ENCODE assay signal across 8 cellular contexts in the genomic region with DNA sequence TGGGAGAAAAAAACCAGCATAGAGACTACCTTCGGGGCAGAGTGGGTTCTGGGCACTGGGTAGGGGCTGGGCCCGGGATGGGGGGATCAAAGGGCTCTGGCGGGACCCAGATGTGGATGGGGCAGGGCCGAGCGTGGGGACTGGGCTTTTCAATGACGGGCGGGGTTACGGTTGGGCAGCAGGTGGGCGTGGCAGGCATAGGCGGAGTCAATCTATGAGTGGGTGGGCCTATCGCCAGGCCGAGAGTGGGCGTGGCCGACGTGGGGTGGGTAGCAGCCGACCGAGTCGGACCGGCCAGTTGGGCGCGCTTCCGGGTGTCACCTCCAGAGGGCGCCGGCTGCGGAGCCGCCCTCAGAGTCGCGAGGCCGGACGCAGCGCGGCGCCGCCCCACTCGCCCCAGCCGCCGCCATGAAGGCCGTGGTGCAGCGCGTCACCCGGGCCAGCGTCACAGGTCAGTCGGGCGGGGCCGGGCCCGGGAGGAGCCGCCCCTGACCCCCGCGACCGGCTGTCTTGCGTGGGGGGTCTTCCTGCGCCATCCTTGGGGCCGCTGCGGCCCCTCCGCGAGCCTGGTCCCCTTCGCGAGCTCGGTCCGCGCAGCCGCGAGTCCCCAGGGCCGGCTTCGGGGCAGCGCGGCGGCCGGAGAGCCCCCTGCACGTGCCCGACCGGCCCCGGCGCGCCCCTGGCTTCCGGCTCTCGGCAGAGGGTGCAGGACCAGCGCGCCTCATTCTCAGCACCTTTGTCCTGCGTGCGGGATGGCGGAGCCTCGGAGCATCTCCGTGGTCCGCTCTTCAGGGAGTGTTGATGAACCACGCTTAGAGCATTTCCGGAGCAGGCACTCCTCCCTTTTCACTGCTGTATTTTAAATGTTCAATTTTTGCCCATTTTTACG. TPM values are rescaled to one million over a fixed set of nuclear protein-coding genes. Genes with fewer than 3 reads are reported as not detected.
DNase-seq lines count a peak whose midpoint lies in the region; ATAC-seq, FAIRE-seq and TF ChIP-seq lines count a peak whose summit lies in the region.

TSS of gene DTD1 (plus strand) at position 390 of the 889 bp plus-strand sequence. CDS start at position 409, 19 bp downstream.

- no peaks in the 10 kb centered on the region for H3K9me3 Mint-ChIP-seq in activated T-helper 1 cell treated with anti-CD3 and anti-CD28 coated beads, Interleukin-12 subunit alpha, Interleukin-12 subunit beta, Interleukin-2, Interleukin-4 antibody, amounts not matched to agents 30 ng/mL and 10 ng/mL and 1 ng/mL, durations not matched to agents 14 hours and 24 hours and 36 hours
- H3K9me3 Mint-ChIP-seq in naive thymus-derived CD8-positive, alpha-beta T cell: no peaks in the 10 kb centered on the region
- H3K9me3 Mint-ChIP-seq in stimulated activated naive B cell treated with anti-CD40 and anti-IgM and Interleukin-4, amounts not matched to agents 10 μg/mL and 1 μg/mL and 100 μg/mL, for 72 hours: no peaks in the 10 kb centered on the region

- POLR2A ChIA-PET in naive thymus-derived CD8-positive, alpha-beta T cell (lab: Charles Lee): interaction anchor here (0.5 to 1.7 kb wide), 7 partner anchors 20 to 207 kb away, joined by 3 to 8 read pairs (median 4); partner anchors contain the start of genes DZANK1, POLR3F, SEC23B and SMIM26

- no peak within 1 kb of the TSS for H3K4me3 ChIP-seq in KMS-11 (IDR thresholded peaks at IDR 0.05; ENCODE audit: insufficient read depth, low read depth, low read length)

- peaks cover 11% of the 10 kb centered on the region for H3K4me1 ChIP-seq in KMS-11 (ENCODE audit: low read depth, poor library complexity, severe bottlenecking)

- DNase-seq in EH (ENCODE audit: low read depth) (peak; percentile 87), RCC 7860 (ENCODE audit: low spot score) (peak; percentile 71), fibroblast of gingiva (ENCODE audit: low read depth) (peak; percentile 81)
- peak; percentile 80 for DNase-seq in activated T-helper 1 cell treated with anti-CD3 and anti-CD28 coated beads, Interleukin-12 subunit alpha, Interleukin-12 subunit beta, Interleukin-2, Interleukin-4 antibody, amounts not matched to agents 30 ng/mL and 10 ng/mL and 1 ng/mL, durations not matched to agents 14 hours and 24 hours and 36 hours (ENCODE audit: low spot score)
- peak; percentile 45 to 82 (median 60) for DNase-seq in naive thymus-derived CD8-positive, alpha-beta T cell
- DNase-seq in stimulated activated naive B cell treated with anti-CD40 and anti-IgM and Interleukin-4, amounts not matched to agents 10 μg/mL and 1 μg/mL and 100 μg/mL, for 72 hours: peak; percentile 91

- peak within 1 kb of the TSS; percentile 88 for H2AFZ ChIP-seq in KMS-11 (ENCODE audit: low read depth)

- H3K9ac ChIP-seq in KMS-11: peak within 1 kb of the TSS; percentile 61; the same call in 1 of the 2 replicates

- H3K27ac Mint-ChIP-seq in activated T-helper 1 cell treated with anti-CD3 and anti-CD28 coated beads, Interleukin-12 subunit alpha, Interleukin-12 subunit beta, Interleukin-2, Interleukin-4 antibody, amounts not matched to agents 30 ng/mL and 10 ng/mL and 1 ng/mL, durations not matched to agents 14 hours and 24 hours and 36 hours: peak within 1 kb of the TSS; percentile 82
- peak within 1 kb of the TSS; percentile 88 to 98 (median 94) for H3K27ac Mint-ChIP-seq in naive thymus-derived CD8-positive, alpha-beta T cell
- peak within 1 kb of the TSS; percentile 92 for H3K27ac Mint-ChIP-seq in stimulated activated naive B cell treated with anti-CD40 and anti-IgM and Interleukin-4, amounts not matched to agents 10 μg/mL and 1 μg/mL and 100 μg/mL, for 72 hours

- H3K4me1 Mint-ChIP-seq in activated T-helper 1 cell treated with anti-CD3 and anti-CD28 coated beads, Interleukin-12 subunit alpha, Interleukin-12 subunit beta, Interleukin-2, Interleukin-4 antibody, amounts not matched to agents 30 ng/mL and 10 ng/mL and 1 ng/mL, durations not matched to agents 14 hours and 24 hours and 36 hours (ENCODE audit: low read depth): peaks cover 25% of the 10 kb centered on the region
- H3K4me1 Mint-ChIP-seq in naive thymus-derived CD8-positive, alpha-beta T cell: peaks cover 12 to 30% (median 27%) of the 10 kb centered on the region in 4 donors
- H3K4me1 Mint-ChIP-seq in stimulated activated naive B cell treated with anti-CD40 and anti-IgM and Interleukin-4, amounts not matched to agents 10 μg/mL and 1 μg/mL and 100 μg/mL, for 72 hours: peaks cover 11 to 32% of the 10 kb centered on the region in 2 donors

- peaks cover 10% of the 10 kb centered on the region for H3K27me3 Mint-ChIP-seq in activated T-helper 1 cell treated with anti-CD3 and anti-CD28 coated beads, Interleukin-12 subunit alpha, Interleukin-12 subunit beta, Interleukin-2, Interleukin-4 antibody, amounts not matched to agents 30 ng/mL and 10 ng/mL and 1 ng/mL, durations not matched to agents 14 hours and 24 hours and 36 hours (ENCODE audit: insufficient read depth)
- H3K27me3 Mint-ChIP-seq in naive thymus-derived CD8-positive, alpha-beta T cell: peaks cover 6 to 14% (median 7%) of the 10 kb centered on the region in 5 donors
- peaks cover 8 to 11% of the 10 kb centered on the region in 2 donors for H3K27me3 Mint-ChIP-seq in stimulated activated naive B cell treated with anti-CD40 and anti-IgM and Interleukin-4, amounts not matched to agents 10 μg/mL and 1 μg/mL and 100 μg/mL, for 72 hours

- no peaks in the 10 kb centered on the region for H3K27me3 ChIP-seq in KMS-11 (ENCODE audit: insufficient read depth, low read depth)

- intact Hi-C loops in activated T-helper 1 cell treated with anti-CD3 and anti-CD28 coated beads, Interleukin-12 subunit alpha, Interleukin-12 subunit beta, Interleukin-2, Interleukin-4 antibody, amounts not matched to agents 30 ng/mL and 10 ng/mL and 1 ng/mL, durations not matched to agents 14 hours and 24 hours and 36 hours (cut with micrococcal nuclease): loop anchor here (1.0 to 10.0 kb wide), 9 partner anchors 21 to 1464 kb away; partner anchors contain the start of genes CFAP61, CRNKL1, DZANK1 and POLR3F

- no peaks in the 10 kb centered on the region for H3K79me2 ChIP-seq in KMS-11 (ENCODE audit: insufficient read depth, low read depth)

- no peaks in the 10 kb centered on the region for H3K36me3 ChIP-seq in KMS-11 (ENCODE audit: insufficient read depth)

- H3K4me2 ChIP-seq in KMS-11: peak within 1 kb of the TSS; percentile 80

- peak; percentile 95 for ATAC-seq in GM21786 (IDR thresholded peaks at IDR 0.05; ENCODE audit: unreplicated experiment)
- ATAC-seq in naive thymus-derived CD8-positive, alpha-beta T cell: peak; percentile 80 to 81
- ATAC-seq in stimulated activated naive B cell treated with anti-CD40 and anti-IgM and Interleukin-4, amounts not matched to agents 10 μg/mL and 1 μg/mL and 100 μg/mL, for 72 hours (replicated peaks): peak; percentile 91 to 92

- H3K36me3 Mint-ChIP-seq in activated T-helper 1 cell treated with anti-CD3 and anti-CD28 coated beads, Interleukin-12 subunit alpha, Interleukin-12 subunit beta, Interleukin-2, Interleukin-4 antibody, amounts not matched to agents 30 ng/mL and 10 ng/mL and 1 ng/mL, durations not matched to agents 14 hours and 24 hours and 36 hours (ENCODE audit: low read depth): no peaks in the 10 kb centered on the region
- H3K36me3 Mint-ChIP-seq in naive thymus-derived CD8-positive, alpha-beta T cell: no peaks in the 10 kb centered on the region
- no peaks in the 10 kb centered on the region for H3K36me3 Mint-ChIP-seq in stimulated activated naive B cell treated with anti-CD40 and anti-IgM and Interleukin-4, amounts not matched to agents 10 μg/mL and 1 μg/mL and 100 μg/mL, for 72 hours

- H4K20me1 ChIP-seq in KMS-11 (ENCODE audit: insufficient read depth): no peaks in the 10 kb centered on the region

- FAIRE-seq in RCC 7860 (lab: Jason Lieb, UNC): no peak

- H3K4me3 Mint-ChIP-seq in activated T-helper 1 cell treated with anti-CD3 and anti-CD28 coated beads, Interleukin-12 subunit alpha, Interleukin-12 subunit beta, Interleukin-2, Interleukin-4 antibody, amounts not matched to agents 30 ng/mL and 10 ng/mL and 1 ng/mL, durations not matched to agents 14 hours and 24 hours and 36 hours: peak within 1 kb of the TSS; percentile 93
- H3K4me3 Mint-ChIP-seq in naive thymus-derived CD8-positive, alpha-beta T cell: peak within 1 kb of the TSS; percentile 79 to 97 (median 92)
- H3K4me3 Mint-ChIP-seq in stimulated activated naive B cell treated with anti-CD40 and anti-IgM and Interleukin-4, amounts not matched to agents 10 μg/mL and 1 μg/mL and 100 μg/mL, for 72 hours: peak within 1 kb of the TSS; percentile 91 to 94

- 0 out of 2 replicates have a peak, but pooled peaks have one; percentile 37 for TF ChIP-seq CTCF in KMS-11 (conservative IDR thresholded peaks at IDR 0.05; ENCODE audit: low read depth, low read length)

- H3K27ac ChIP-seq in KMS-11: no peak within 1 kb of the TSS

RNA-seq across cellular contexts. Expression of gene DTD1, which starts in this region (rescaled TPM):
- total RNA-seq in activated T-helper 1 cell treated with anti-CD3 and anti-CD28 coated beads, Interleukin-12 subunit alpha, Interleukin-12 subunit beta, Interleukin-2, Interleukin-4 antibody, amounts not matched to agents 30 ng/mL and 10 ng/mL and 1 ng/mL, durations not matched to agents 14 hours and 24 hours and 36 hours: 37.7 and 44.0 TPM in 2 replicates
- 10 to 100 TPM; 14.5 to 14.6 TPM for total RNA-seq in naive thymus-derived CD8-positive, alpha-beta T cell
- polyA plus RNA-seq in naive thymus-derived CD8-positive, alpha-beta T cell: 10 to 100 TPM; 33.9 to 50.4 (median 45.2) TPM
